In genomic region chr10:27345455-27345909, GRCh38 we compare ENCODE assay signal across 12 cellular contexts.
DNase-seq lines count a peak whose midpoint lies in the region; ATAC-seq and TF ChIP-seq lines count a peak whose summit lies in the region.
"Had no signal": no experiment of that assay in that cellular context is flagged by ENCODE, and none has a peak within 500 bp of the region (broad histone marks: within the 10 kb centered on the region; RNA-seq: fewer than 3 reads in every experiment).

No MANE protein-coding gene starts in this region.

- no peaks in the 10 kb centered on the region for H3K9me3 Mint-ChIP-seq in activated T-cell treated with anti-CD3 and anti-CD28 coated beads, Interleukin-2, amount 50 U/mL, for 24 hours
- H3K9me3 Mint-ChIP-seq in GM23338, result no peaks in the 10 kb centered on the region

- TF ChIP-seq CTCF in GM23338 (conservative IDR thresholded peaks at IDR 0.05; ENCODE audit: low read depth in 2 of 2) (no peak), HL-60 (IDR thresholded peaks at IDR 0.05; ENCODE audit: insufficient read depth, low read length) (no peak)

- no peak for DNase-seq in activated T-cell treated with anti-CD3 and anti-CD28 coated beads, Interleukin-2, amount 50 U/mL, for 24 hours
- no peak for DNase-seq in activated T-cell treated with anti-CD3 and anti-CD28 coated beads, Interleukin-2, amount 50 U/mL, for 48 hours
- no peak for DNase-seq in GM23338 (ENCODE audit: low spot score)
- DNase-seq in HL-60 (ENCODE audit: low read depth in 1 of 2, low spot score in 1 of 2), result peak in 1 of 2 experiments; percentile 60
- no peak for DNase-seq in pons (ENCODE audit: low spot score)
- DNase-seq in HPDE6-E6E7 (ENCODE audit: extremely low spot score), result no peak
- DNase-seq: caudate nucleus, gastrocnemius medialis, lower lobe of right lung, NCI-H1694 had no signal

- H3K4me1 ChIP-seq in GM23338 (ENCODE audit: insufficient read depth) (peaks cover 18% of the 10 kb centered on the region; the same call in 1 of the 2 replicates), neuron (ENCODE audit: insufficient read depth, low read length) (peaks cover 3% of the 10 kb centered on the region)
- H3K4me1 ChIP-seq: gastrocnemius medialis, lower lobe of right lung had no signal

- H2AFZ ChIP-seq in GM23338 (peak overlapping the region; percentile 7; the same call in 1 of the 2 replicates), neuron (ENCODE audit: low read depth, low read length) (peak overlapping the region; percentile 35)

- H3K36me3 ChIP-seq in GM23338 (ENCODE audit: insufficient read depth), result no peaks in the 10 kb centered on the region
- H3K36me3 ChIP-seq in neuron (ENCODE audit: insufficient read depth, low read length), result no peaks in the 10 kb centered on the region
- H3K36me3 ChIP-seq: gastrocnemius medialis, lower lobe of right lung had no signal

- H3K4me3 ChIP-seq in GM23338 (no peak overlapping the region), HL-60 (replicated peaks; ENCODE audit: insufficient read depth, low read length) (no peak overlapping the region), neuron (ENCODE audit: low read length) (no peak overlapping the region)
- H3K4me3 ChIP-seq: gastrocnemius medialis, lower lobe of right lung had no signal

- no peaks in the 10 kb centered on the region for H3K9me2 ChIP-seq in GM23338 (ENCODE audit: insufficient read depth)

- H3F3A ChIP-seq in GM23338 (replicated peaks; ENCODE audit: low read depth), result no peaks in the 10 kb centered on the region

- no peak overlapping the region for H3K4me2 ChIP-seq in GM23338

- H3K79me2 ChIP-seq in GM23338 (replicated peaks; ENCODE audit: insufficient read depth), result no peaks in the 10 kb centered on the region

- no peaks in the 10 kb centered on the region for H3K9me3 ChIP-seq in neuron (ENCODE audit: low read length)
- H3K9me3 ChIP-seq: gastrocnemius medialis, lower lobe of right lung had no signal

- H3K27ac ChIP-seq in GM23338 (ENCODE audit: low read depth) (no peak overlapping the region), HL-60 (replicated peaks) (peak overlapping the region; percentile 31; the same call in 1 of the 2 replicates)
- H3K27ac ChIP-seq: gastrocnemius medialis, lower lobe of right lung had no signal

- no peaks in the 10 kb centered on the region for H4K20me1 ChIP-seq in GM23338 (replicated peaks; ENCODE audit: insufficient read depth)

- peak overlapping the region; percentile 12 for H3K4me3 Mint-ChIP-seq in activated T-cell treated with anti-CD3 and anti-CD28 coated beads, Interleukin-2, amount 50 U/mL, for 24 hours
- no peak overlapping the region for H3K4me3 Mint-ChIP-seq in GM23338

- H3K27ac Mint-ChIP-seq in activated T-cell treated with anti-CD3 and anti-CD28 coated beads, Interleukin-2, amount 50 U/mL, for 24 hours, result peak overlapping the region; percentile 88
- no peak overlapping the region; the same call in 1 of the 2 replicates for H3K27ac Mint-ChIP-seq in GM23338

- H3K27me3 Mint-ChIP-seq in activated T-cell treated with anti-CD3 and anti-CD28 coated beads, Interleukin-2, amount 50 U/mL, for 24 hours, result peaks cover 11% of the 10 kb centered on the region
- peaks cover 2% of the 10 kb centered on the region for H3K27me3 Mint-ChIP-seq in GM23338 (ENCODE audit: insufficient read depth, low read depth, poor library complexity)

- H3K27me3 ChIP-seq in GM23338 (ENCODE audit: insufficient read depth), result no peaks in the 10 kb centered on the region
- no peaks in the 10 kb centered on the region for H3K27me3 ChIP-seq in HL-60 (ENCODE audit: insufficient read depth, poor library complexity, severe bottlenecking)
- peaks cover 9% of the 10 kb centered on the region for H3K27me3 ChIP-seq in neuron (ENCODE audit: insufficient read depth, low read length)

- ATAC-seq in GM23338 (no peak), GM18519 (IDR thresholded peaks at IDR 0.05; ENCODE audit: low FRiP score, unreplicated experiment) (no peak)
- ATAC-seq: gastrocnemius medialis, lower lobe of right lung had no signal

- no peaks in the 10 kb centered on the region for H3K36me3 Mint-ChIP-seq in activated T-cell treated with anti-CD3 and anti-CD28 coated beads, Interleukin-2, amount 50 U/mL, for 24 hours (ENCODE audit: low read depth)
- H3K36me3 Mint-ChIP-seq in GM23338 (ENCODE audit: low read depth), result no peaks in the 10 kb centered on the region

- H3K4me1 Mint-ChIP-seq in activated T-cell treated with anti-CD3 and anti-CD28 coated beads, Interleukin-2, amount 50 U/mL, for 24 hours (ENCODE audit: low read depth), result peaks cover 35% of the 10 kb centered on the region
- H3K4me1 Mint-ChIP-seq in GM23338, result peaks cover 41% of the 10 kb centered on the region

TF ChIP-seq in GM23338, 12 proteins besides CTCF, POLR2A, EP300 and RAD21:
- no peak for TF ChIP-seq JUNB (IDR thresholded peaks at IDR 0.05; ENCODE audit: unreplicated experiment)
- TF ChIP-seq CREB1 (CRISPR knock-in tag; IDR thresholded peaks at IDR 0.05; ENCODE audit: low read depth), result no peak
- no peak for TF ChIP-seq ETS1 (IDR thresholded peaks at IDR 0.05)
